Comparison of ENCODE assay signal across 22 cellular contexts in the genomic region with DNA sequence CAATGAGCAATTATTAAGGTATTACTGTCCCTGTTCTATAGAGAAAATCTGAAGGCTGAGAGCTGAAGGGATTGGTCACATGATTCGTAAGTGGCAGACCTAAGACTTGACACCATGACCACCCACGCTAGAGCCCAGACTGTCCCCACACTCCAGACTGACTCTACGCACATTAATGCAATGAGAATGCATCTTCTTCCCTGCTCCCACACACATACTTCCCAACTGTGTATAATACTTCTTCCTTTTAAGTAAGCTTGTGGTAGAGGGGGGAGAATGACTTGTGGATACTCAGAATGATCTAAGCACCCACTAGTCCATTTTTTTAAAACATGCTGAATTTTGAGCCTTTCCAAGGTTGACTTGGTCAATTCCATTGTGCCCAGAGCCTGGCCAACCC.
"Had no signal": no experiment of that assay in that cellular context is flagged by ENCODE, and none has a peak within 500 bp of the region (broad histone marks: within the 10 kb centered on the region; RNA-seq: fewer than 3 reads in every experiment).

No MANE protein-coding gene starts in this region.

- H3K9me3 ChIP-seq: SK-N-SH had no signal

- DNase-seq: Karpas-422, KG1, MM.1S, NCI-H1092 treated with DMSO at 0.1 percent for 48 hours, NCI-H1436, NCI-H187, NCI-H2029, NCI-H2081 treated with DMSO at 0.1 percent for 48 hours, NCI-H2171, NCI-H226, NCI-H446, NCI-H510A, NCI-H524 treated with DMSO at 0.1 percent for 48 hours, NCI-H69, NCI-H774, RPMI8226, SHP77, SK-N-SH, SW 1271 had no signal

- H3K9me2 ChIP-seq: SK-N-SH had no signal

- H3K9ac ChIP-seq: SK-N-SH had no signal

- H3K27ac ChIP-seq: HL-60 had no signal

- FAIRE-seq: HTR-8/SVneo, RCC 7860 had no signal

- H3K4me2 ChIP-seq: SK-N-SH had no signal
